In the genomic region with DNA sequence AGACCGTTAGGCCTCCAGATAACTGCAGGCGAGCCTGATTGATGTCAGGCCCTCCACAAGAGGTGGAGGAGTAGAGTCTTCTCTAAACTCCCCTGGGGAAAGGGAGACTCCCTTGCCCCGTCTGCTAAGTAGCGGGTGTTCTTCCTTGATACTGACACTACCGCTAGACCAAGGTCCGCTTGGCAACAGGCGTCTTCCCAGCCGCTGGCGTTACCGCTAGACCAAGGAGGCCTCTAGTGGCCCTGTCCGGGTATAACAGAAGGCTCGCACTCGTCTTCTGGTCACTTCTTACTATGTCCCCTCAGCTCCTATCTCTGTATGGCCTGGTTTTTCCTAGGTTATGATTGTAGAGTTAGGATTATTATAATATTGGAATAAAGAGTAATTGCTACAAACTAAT, we compare ENCODE assay signal across 1 cellular context.
A peak's percentile ranks its signal among the peaks of the same experiment; 100 is the strongest.
TF ChIP-seq lines count a peak whose summit lies in the region.

No MANE protein-coding gene starts in this region.

TF ChIP-seq in K562, 482 proteins besides CTCF, POLR2A, EP300 and RAD21:
- TF ChIP-seq, protein P1, sequence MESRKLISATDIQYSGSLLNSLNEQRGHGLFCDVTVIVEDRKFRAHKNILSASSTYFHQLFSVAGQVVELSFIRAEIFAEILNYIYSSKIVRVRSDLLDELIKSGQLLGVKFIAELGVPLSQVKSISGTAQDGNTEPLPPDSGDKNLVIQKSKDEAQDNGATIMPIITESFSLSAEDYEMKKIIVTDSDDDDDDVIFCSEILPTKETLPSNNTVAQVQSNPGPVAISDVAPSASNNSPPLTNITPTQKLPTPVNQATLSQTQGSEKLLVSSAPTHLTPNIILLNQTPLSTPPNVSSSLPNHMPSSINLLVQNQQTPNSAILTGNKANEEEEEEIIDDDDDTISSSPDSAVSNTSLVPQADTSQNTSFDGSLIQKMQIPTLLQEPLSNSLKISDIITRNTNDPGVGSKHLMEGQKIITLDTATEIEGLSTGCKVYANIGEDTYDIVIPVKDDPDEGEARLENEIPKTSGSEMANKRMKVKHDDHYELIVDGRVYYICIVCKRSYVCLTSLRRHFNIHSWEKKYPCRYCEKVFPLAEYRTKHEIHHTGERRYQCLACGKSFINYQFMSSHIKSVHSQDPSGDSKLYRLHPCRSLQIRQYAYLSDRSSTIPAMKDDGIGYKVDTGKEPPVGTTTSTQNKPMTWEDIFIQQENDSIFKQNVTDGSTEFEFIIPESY (CRISPR knock-in tag; IDR thresholded peaks at IDR 0.05), result peak; percentile 99
- TF ChIP-seq CBX3 (IDR thresholded peaks at IDR 0.05; ENCODE audit: borderline replicate concordance in 1 of 2, low read length in 2 of 2), result peak in 1 of 2 experiments; percentile 25; a peak in 1 of 3 replicates
TF ChIP-seq in K562: peak in this region for 2; not testable (repeated sequence) for 480.
